In genomic region chrX:78024349-78025108, GRCh38 we compare ENCODE assay signal across 8 cellular contexts. TPM values are rescaled to one million over a fixed set of nuclear protein-coding genes. Genes with fewer than 3 reads are reported as not detected.
DNase-seq lines count a peak whose midpoint lies in the region; ATAC-seq, FAIRE-seq and TF ChIP-seq lines count a peak whose summit lies in the region.

No MANE protein-coding gene starts in this region.

- TF ChIP-seq POLR2A in body of pancreas (IDR thresholded peaks at IDR 0.05) = no peak

- peaks cover 0 to 9% (median 0%) of the 10 kb centered on the region in 3 donors for H3K36me3 Mint-ChIP-seq in CD8-positive, alpha-beta memory T cell
- H3K36me3 Mint-ChIP-seq in mesothelial cell of epicardium = peaks cover 18% of the 10 kb centered on the region

- DNase-seq in CD8-positive, alpha-beta memory T cell = peak in 3 of 5 donors; percentile 37 to 48 (median 47)
- DNase-seq in GM18507 (ENCODE audit: extremely low spot score, insufficient read length, low read depth) = peak; percentile 2
- peak; percentile 58 for DNase-seq in NCI-H748 (lab: John Stamatoyannopoulos, UW; ENCODE audit: unreplicated experiment)
- peak; percentile 73 to 82 (median 76) for DNase-seq in body of pancreas
- DNase-seq in mesothelial cell of epicardium (ENCODE audit: low spot score in 2 of 2, unreplicated experiment in 2 of 2) = no peak
- no peak for DNase-seq in cerebellum (ENCODE audit: low spot score)
- no peak for DNase-seq in NCI-H1092 treated with DMSO at 0.1 percent for 48 hours (lab: John Stamatoyannopoulos, UW)

- no peaks in the 10 kb centered on the region for H3K4me1 ChIP-seq in CD8-positive, alpha-beta memory T cell (ENCODE audit: insufficient read depth, low read length)
- peaks cover 16% of the 10 kb centered on the region for H3K4me1 ChIP-seq in body of pancreas

- peaks cover 0 to 7% of the 10 kb centered on the region in 2 donors for H3K27me3 Mint-ChIP-seq in CD8-positive, alpha-beta memory T cell
- no peaks in the 10 kb centered on the region for H3K27me3 Mint-ChIP-seq in mesothelial cell of epicardium (ENCODE audit: low read depth)

- no peaks in the 10 kb centered on the region for H3K9me3 ChIP-seq in CD8-positive, alpha-beta memory T cell (ENCODE audit: low read length)
- H3K9me3 ChIP-seq in body of pancreas = no peaks in the 10 kb centered on the region

- no peaks in the 10 kb centered on the region for H3K36me3 ChIP-seq in CD8-positive, alpha-beta memory T cell (ENCODE audit: insufficient read depth, low read length)
- no peaks in the 10 kb centered on the region for H3K36me3 ChIP-seq in body of pancreas (replicated peaks in 1 of 2; ENCODE audit: insufficient read depth in 1 of 2, low read depth in 2 of 2)

- peak overlapping the region in 3 of 8 donors; percentile 8 to 18 (median 8) for H3K27ac Mint-ChIP-seq in CD8-positive, alpha-beta memory T cell
- H3K27ac Mint-ChIP-seq in mesothelial cell of epicardium = no peak overlapping the region

- H3K27ac ChIP-seq in CD8-positive, alpha-beta memory T cell (ENCODE audit: low read depth, low read length) = no peak overlapping the region
- H3K27ac ChIP-seq in body of pancreas = peak overlapping the region in 3 of 4 donors; percentile 4 to 62 (median 45)

- H3K4me1 Mint-ChIP-seq in CD8-positive, alpha-beta memory T cell = peaks cover 4 to 6% (median 5%) of the 10 kb centered on the region in 3 donors
- H3K4me1 Mint-ChIP-seq in mesothelial cell of epicardium = no peaks in the 10 kb centered on the region

- intact Hi-C loops in body of pancreas (cut with DNase I) = no loop called here

- WGBS in body of pancreas, 2 donors = 30 to 38% methylated on average over 2 to 7 of the region's 7 CpGs

- no peak overlapping the region for H3K4me3 ChIP-seq in CD8-positive, alpha-beta memory T cell (ENCODE audit: low read length)
- no peak overlapping the region for H3K4me3 ChIP-seq in body of pancreas

- ATAC-seq in body of pancreas (peak; percentile 77), HG03039 (IDR thresholded peaks at IDR 0.05; ENCODE audit: unreplicated experiment) (no peak)

- H3K27me3 ChIP-seq in CD8-positive, alpha-beta memory T cell (ENCODE audit: insufficient read depth, low read length, poor library complexity, severe bottlenecking) = no peaks in the 10 kb centered on the region
- no peaks in the 10 kb centered on the region for H3K27me3 ChIP-seq in body of pancreas

- CTCF ChIA-PET in CD8-positive, alpha-beta memory T cell (lab: Charles Lee) = interaction anchor here (0.9 to 2.5 kb wide), 12 partner anchors 9 to 237 kb away, joined by 3 to 12 read pairs (median 4); partner anchors contain the start of genes ATP7A, COX7B and MAGT1

- POLR2A ChIA-PET in CD8-positive, alpha-beta memory T cell (lab: Charles Lee) = no interaction called here

- peaks cover 0 to 2% (median 0%) of the 10 kb centered on the region in 5 donors for H3K9me3 Mint-ChIP-seq in CD8-positive, alpha-beta memory T cell
- peaks cover 38% of the 10 kb centered on the region for H3K9me3 Mint-ChIP-seq in mesothelial cell of epicardium

- peak; percentile 93 for FAIRE-seq in GM18507 (lab: Jason Lieb, UNC)

- no peak overlapping the region for H3K4me3 Mint-ChIP-seq in CD8-positive, alpha-beta memory T cell
- H3K4me3 Mint-ChIP-seq in mesothelial cell of epicardium = no peak overlapping the region

- TF ChIP-seq CTCF in body of pancreas (IDR thresholded peaks at IDR 0.05) = peak; percentile 40 to 66 (median 57)
- peak; percentile 47 for TF ChIP-seq CTCF in mesothelial cell of epicardium (IDR thresholded peaks at IDR 0.05; ENCODE audit: unreplicated experiment)

RNA-seq across cellular contexts. Expression of gene PGAM4, which starts 55.1 kb away (rescaled TPM):
- total RNA-seq in CD8-positive, alpha-beta memory T cell = 1 to 10 TPM in 1 of 2 experiments, under 1 TPM in 1; 0.85 to 1.2 TPM
- not detected for polyA plus RNA-seq in CD8-positive, alpha-beta memory T cell
- not detected for total RNA-seq in body of pancreas
- not detected in 3 replicates for total RNA-seq in mesothelial cell of epicardium
- total RNA-seq in cerebellum = not detected

Comparison
In these comparisons a context has a peak if more than half of its experiments do, and no peak if none do; other contexts are left out.
1. DNase-seq: peak in CD8-positive, alpha-beta memory T cell (3 of 5), GM18507 (single experiment), NCI-H748 (single experiment) and body of pancreas (4 of 4); none in mesothelial cell of epicardium (0 of 2), cerebellum (single experiment) and NCI-H1092 treated with DMSO at 0.1 percent for 48 hours (single experiment).